Comparison of ENCODE assay signal across 1 cellular context in the genomic region with DNA sequence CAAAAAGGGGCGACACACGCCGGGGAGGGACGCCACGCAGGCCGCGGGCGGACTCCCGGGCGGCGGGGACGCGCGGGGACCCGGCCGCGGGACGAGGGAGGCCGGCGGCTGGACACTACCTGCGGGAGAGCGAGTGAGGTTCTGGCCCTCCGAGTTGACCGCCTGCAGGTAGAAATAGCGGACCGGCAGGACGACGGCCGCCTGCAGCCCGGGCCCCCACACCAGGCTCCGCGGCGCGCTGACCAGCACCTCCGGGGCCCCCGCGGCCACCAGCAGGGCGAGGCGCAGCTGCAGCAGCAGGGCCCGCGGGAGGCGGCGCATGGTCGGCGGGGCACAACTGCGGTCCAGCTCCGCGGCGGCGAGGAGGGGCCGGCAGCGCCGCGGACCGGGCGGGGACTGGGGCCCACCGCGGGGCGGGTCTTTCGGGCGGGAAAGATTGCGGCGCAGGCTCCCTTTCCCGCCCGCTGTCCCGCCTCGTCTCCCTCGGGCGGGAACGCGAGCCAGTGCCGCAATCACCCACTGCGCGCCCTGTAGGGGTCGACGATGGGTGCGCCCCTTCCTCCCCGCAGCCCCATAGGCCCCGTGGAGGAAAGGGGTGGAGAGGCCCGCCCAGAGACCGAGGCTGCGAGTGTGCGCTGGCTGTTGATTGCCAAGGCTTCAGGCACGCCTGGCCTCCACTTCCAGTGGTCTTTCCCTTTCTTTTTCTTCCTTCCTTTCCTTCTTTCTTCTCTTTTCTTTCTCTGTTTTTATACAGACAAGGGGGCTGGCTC.
TF ChIP-seq lines count a peak whose summit lies in the region.

A gene with protein sequence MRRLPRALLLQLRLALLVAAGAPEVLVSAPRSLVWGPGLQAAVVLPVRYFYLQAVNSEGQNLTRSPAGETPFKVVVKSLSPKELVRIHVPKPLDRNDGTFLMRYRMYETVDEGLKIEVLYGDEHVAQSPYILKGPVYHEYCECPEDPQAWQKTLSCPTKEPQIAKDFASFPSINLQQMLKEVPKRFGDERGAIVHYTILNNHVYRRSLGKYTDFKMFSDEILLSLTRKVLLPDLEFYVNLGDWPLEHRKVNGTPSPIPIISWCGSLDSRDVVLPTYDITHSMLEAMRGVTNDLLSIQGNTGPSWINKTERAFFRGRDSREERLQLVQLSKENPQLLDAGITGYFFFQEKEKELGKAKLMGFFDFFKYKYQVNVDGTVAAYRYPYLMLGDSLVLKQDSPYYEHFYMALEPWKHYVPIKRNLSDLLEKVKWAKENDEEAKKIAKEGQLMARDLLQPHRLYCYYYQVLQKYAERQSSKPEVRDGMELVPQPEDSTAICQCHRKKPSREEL (minus strand): TSS at position 339 of the 770 bp plus-strand sequence. CDS start 18 bp downstream, at position 321.

TF ChIP-seq in K562, 482 proteins besides CTCF, POLR2A, EP300 and RAD21 (continued from another document and continues in another):
- no peak for TF ChIP-seq C11orf30 (IDR thresholded peaks at IDR 0.05; ENCODE audit: low read depth)
- TF ChIP-seq, protein P1, sequence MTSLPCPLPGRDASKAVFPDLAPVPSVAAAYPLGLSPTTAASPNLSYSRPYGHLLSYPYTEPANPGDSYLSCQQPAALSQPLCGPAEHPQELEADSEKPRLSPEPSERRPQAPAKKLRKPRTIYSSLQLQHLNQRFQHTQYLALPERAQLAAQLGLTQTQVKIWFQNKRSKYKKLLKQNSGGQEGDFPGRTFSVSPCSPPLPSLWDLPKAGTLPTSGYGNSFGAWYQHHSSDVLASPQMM (CRISPR knock-in tag; IDR thresholded peaks at IDR 0.05), result no peak
- TF ChIP-seq TAF7 (tag; IDR thresholded peaks at IDR 0.05), result peak; percentile 44; the same call in 1 of the 2 replicates
- TF ChIP-seq THRAP3 (IDR thresholded peaks at IDR 0.05; ENCODE audit: borderline replicate concordance), result no peak
- no peak for TF ChIP-seq USF2 (CRISPR knock-in tag; IDR thresholded peaks at IDR 0.05)
- TF ChIP-seq, protein P2, sequence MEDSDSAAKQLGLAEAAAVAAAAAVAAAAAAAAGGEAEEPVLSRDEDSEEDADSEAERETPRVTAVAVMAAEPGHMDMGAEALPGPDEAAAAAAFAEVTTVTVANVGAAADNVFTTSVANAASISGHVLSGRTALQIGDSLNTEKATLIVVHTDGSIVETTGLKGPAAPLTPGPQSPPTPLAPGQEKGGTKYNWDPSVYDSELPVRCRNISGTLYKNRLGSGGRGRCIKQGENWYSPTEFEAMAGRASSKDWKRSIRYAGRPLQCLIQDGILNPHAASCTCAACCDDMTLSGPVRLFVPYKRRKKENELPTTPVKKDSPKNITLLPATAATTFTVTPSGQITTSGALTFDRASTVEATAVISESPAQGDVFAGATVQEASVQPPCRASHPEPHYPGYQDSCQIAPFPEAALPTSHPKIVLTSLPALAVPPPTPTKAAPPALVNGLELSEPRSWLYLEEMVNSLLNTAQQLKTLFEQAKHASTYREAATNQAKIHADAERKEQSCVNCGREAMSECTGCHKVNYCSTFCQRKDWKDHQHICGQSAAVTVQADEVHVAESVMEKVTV (CRISPR knock-in tag; IDR thresholded peaks at IDR 0.05), result no peak
- no peak for TF ChIP-seq SRF (CRISPR knock-in tag; IDR thresholded peaks at IDR 0.05)
- no peak for TF ChIP-seq U2AF2 (optimal IDR thresholded peaks at IDR 0.05; ENCODE audit: low read depth, low read length)
- TF ChIP-seq, protein P3, sequence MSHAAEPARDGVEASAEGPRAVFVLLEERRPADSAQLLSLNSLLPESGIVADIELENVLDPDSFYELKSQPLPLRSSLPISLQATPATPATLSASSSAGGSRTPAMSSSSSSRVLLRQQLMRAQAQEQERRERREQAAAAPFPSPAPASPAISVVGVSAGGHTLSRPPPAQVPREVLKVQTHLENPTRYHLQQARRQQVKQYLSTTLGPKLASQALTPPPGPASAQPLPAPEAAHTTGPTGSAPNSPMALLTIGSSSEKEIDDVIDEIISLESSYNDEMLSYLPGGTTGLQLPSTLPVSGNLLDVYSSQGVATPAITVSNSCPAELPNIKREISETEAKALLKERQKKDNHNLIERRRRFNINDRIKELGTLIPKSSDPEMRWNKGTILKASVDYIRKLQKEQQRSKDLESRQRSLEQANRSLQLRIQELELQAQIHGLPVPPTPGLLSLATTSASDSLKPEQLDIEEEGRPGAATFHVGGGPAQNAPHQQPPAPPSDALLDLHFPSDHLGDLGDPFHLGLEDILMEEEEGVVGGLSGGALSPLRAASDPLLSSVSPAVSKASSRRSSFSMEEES (CRISPR knock-in tag; IDR thresholded peaks at IDR 0.05), result no peak
- TF ChIP-seq SAFB (IDR thresholded peaks at IDR 0.05; ENCODE audit: borderline replicate concordance, low read depth, low read length), result peak; percentile 58; the same call in 1 of the 2 replicates
- TF ChIP-seq ARID4B (CRISPR knock-in tag; IDR thresholded peaks at IDR 0.05), result peak; percentile 84; the same call in 1 of the 2 replicates
- peak; percentile 44 for TF ChIP-seq SUPT5H (IDR thresholded peaks at IDR 0.05)
- TF ChIP-seq RHOXF2B (CRISPR knock-in tag; conservative IDR thresholded peaks at IDR 0.05), result no peak
- TF ChIP-seq ZNF121 (CRISPR knock-in tag; conservative IDR thresholded peaks at IDR 0.05), result peak; percentile 64
- TF ChIP-seq, protein P4, sequence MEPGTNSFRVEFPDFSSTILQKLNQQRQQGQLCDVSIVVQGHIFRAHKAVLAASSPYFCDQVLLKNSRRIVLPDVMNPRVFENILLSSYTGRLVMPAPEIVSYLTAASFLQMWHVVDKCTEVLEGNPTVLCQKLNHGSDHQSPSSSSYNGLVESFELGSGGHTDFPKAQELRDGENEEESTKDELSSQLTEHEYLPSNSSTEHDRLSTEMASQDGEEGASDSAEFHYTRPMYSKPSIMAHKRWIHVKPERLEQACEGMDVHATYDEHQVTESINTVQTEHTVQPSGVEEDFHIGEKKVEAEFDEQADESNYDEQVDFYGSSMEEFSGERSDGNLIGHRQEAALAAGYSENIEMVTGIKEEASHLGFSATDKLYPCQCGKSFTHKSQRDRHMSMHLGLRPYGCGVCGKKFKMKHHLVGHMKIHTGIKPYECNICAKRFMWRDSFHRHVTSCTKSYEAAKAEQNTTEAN (CRISPR knock-in tag; IDR thresholded peaks at IDR 0.05), result peak; percentile 73; the same call in 1 of the 2 replicates
- TF ChIP-seq, protein P5, sequence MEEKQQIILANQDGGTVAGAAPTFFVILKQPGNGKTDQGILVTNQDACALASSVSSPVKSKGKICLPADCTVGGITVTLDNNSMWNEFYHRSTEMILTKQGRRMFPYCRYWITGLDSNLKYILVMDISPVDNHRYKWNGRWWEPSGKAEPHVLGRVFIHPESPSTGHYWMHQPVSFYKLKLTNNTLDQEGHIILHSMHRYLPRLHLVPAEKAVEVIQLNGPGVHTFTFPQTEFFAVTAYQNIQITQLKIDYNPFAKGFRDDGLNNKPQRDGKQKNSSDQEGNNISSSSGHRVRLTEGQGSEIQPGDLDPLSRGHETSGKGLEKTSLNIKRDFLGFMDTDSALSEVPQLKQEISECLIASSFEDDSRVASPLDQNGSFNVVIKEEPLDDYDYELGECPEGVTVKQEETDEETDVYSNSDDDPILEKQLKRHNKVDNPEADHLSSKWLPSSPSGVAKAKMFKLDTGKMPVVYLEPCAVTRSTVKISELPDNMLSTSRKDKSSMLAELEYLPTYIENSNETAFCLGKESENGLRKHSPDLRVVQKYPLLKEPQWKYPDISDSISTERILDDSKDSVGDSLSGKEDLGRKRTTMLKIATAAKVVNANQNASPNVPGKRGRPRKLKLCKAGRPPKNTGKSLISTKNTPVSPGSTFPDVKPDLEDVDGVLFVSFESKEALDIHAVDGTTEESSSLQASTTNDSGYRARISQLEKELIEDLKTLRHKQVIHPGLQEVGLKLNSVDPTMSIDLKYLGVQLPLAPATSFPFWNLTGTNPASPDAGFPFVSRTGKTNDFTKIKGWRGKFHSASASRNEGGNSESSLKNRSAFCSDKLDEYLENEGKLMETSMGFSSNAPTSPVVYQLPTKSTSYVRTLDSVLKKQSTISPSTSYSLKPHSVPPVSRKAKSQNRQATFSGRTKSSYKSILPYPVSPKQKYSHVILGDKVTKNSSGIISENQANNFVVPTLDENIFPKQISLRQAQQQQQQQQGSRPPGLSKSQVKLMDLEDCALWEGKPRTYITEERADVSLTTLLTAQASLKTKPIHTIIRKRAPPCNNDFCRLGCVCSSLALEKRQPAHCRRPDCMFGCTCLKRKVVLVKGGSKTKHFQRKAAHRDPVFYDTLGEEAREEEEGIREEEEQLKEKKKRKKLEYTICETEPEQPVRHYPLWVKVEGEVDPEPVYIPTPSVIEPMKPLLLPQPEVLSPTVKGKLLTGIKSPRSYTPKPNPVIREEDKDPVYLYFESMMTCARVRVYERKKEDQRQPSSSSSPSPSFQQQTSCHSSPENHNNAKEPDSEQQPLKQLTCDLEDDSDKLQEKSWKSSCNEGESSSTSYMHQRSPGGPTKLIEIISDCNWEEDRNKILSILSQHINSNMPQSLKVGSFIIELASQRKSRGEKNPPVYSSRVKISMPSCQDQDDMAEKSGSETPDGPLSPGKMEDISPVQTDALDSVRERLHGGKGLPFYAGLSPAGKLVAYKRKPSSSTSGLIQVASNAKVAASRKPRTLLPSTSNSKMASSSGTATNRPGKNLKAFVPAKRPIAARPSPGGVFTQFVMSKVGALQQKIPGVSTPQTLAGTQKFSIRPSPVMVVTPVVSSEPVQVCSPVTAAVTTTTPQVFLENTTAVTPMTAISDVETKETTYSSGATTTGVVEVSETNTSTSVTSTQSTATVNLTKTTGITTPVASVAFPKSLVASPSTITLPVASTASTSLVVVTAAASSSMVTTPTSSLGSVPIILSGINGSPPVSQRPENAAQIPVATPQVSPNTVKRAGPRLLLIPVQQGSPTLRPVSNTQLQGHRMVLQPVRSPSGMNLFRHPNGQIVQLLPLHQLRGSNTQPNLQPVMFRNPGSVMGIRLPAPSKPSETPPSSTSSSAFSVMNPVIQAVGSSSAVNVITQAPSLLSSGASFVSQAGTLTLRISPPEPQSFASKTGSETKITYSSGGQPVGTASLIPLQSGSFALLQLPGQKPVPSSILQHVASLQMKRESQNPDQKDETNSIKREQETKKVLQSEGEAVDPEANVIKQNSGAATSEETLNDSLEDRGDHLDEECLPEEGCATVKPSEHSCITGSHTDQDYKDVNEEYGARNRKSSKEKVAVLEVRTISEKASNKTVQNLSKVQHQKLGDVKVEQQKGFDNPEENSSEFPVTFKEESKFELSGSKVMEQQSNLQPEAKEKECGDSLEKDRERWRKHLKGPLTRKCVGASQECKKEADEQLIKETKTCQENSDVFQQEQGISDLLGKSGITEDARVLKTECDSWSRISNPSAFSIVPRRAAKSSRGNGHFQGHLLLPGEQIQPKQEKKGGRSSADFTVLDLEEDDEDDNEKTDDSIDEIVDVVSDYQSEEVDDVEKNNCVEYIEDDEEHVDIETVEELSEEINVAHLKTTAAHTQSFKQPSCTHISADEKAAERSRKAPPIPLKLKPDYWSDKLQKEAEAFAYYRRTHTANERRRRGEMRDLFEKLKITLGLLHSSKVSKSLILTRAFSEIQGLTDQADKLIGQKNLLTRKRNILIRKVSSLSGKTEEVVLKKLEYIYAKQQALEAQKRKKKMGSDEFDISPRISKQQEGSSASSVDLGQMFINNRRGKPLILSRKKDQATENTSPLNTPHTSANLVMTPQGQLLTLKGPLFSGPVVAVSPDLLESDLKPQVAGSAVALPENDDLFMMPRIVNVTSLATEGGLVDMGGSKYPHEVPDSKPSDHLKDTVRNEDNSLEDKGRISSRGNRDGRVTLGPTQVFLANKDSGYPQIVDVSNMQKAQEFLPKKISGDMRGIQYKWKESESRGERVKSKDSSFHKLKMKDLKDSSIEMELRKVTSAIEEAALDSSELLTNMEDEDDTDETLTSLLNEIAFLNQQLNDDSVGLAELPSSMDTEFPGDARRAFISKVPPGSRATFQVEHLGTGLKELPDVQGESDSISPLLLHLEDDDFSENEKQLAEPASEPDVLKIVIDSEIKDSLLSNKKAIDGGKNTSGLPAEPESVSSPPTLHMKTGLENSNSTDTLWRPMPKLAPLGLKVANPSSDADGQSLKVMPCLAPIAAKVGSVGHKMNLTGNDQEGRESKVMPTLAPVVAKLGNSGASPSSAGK (IDR thresholded peaks at IDR 0.05), result peak; percentile 96
- TF ChIP-seq ZBTB7A (IDR thresholded peaks at IDR 0.05; ENCODE audit: borderline replicate concordance, control insufficient read depth, low read depth, low read length), result peak; percentile 94
- TF ChIP-seq E2F1 (CRISPR knock-in tag; IDR thresholded peaks at IDR 0.05), result peak; percentile 95
- TF ChIP-seq ZKSCAN1 (IDR thresholded peaks at IDR 0.05; ENCODE audit: low read depth, low read length), result 0 out of 2 replicates have a peak, but pooled peaks have one; percentile 11
- peak; percentile 94 for TF ChIP-seq FOXK1 (CRISPR knock-in tag; IDR thresholded peaks at IDR 0.05; ENCODE audit: borderline replicate concordance)
